Comparison of ENCODE assay signal across 28 cellular contexts in genomic region chr1:32001863-32002262, GRCh38. TPM values are rescaled to one million over a fixed set of nuclear protein-coding genes. Genes with fewer than 3 reads are reported as not detected.
DNase-seq lines count a peak whose midpoint lies in the region; ATAC-seq, FAIRE-seq and TF ChIP-seq lines count a peak whose summit lies in the region.
"Had no signal": no experiment of that assay in that cellular context is flagged by ENCODE, and none has a peak within 500 bp of the region (broad histone marks: within the 10 kb centered on the region; RNA-seq: fewer than 3 reads in every experiment).

No MANE protein-coding gene starts in this region.

- no peak overlapping the region for H3K9ac ChIP-seq in neural progenitor cell

- H3K27ac Mint-ChIP-seq in neural progenitor cell (no peak overlapping the region), immature natural killer cell (no peak overlapping the region)
- H3K27ac Mint-ChIP-seq in naive thymus-derived CD8-positive, alpha-beta T cell: no peak overlapping the region
- H3K27ac Mint-ChIP-seq: CD8-positive, alpha-beta memory T cell; T-helper 1 cell treated with Interleukin-12 subunit alpha and Interleukin-12 subunit beta and Interleukin-4 antibody, amounts not matched to agents 30 μg/mL and 1 μg/mL, for 36 hours had no signal

- no peaks in the 10 kb centered on the region for H3K9me2 ChIP-seq in DOHH2 (replicated peaks; ENCODE audit: control insufficient read depth, low read length)

- H3K79me2 ChIP-seq in DOHH2 (ENCODE audit: control insufficient read depth, low read length) (no peaks in the 10 kb centered on the region), neural progenitor cell (ENCODE audit: low read depth) (no peaks in the 10 kb centered on the region)

- H3K4me1 ChIP-seq in DOHH2 (ENCODE audit: control insufficient read depth, low read length) (peaks cover 19% of the 10 kb centered on the region), SJSA1 (replicated peaks) (peaks cover 28% of the 10 kb centered on the region), neural progenitor cell (no peaks in the 10 kb centered on the region)
- H3K4me1 ChIP-seq: HAP-1 had no signal

- H3K4me2 ChIP-seq in DOHH2 (ENCODE audit: low read length) (0 out of 2 replicates have a peak overlapping the region, but pooled peaks have one; percentile 7), neural progenitor cell (no peak overlapping the region)

- no peak overlapping the region for H3K27ac ChIP-seq in DOHH2 (ENCODE audit: low read depth, low read length)
- peak overlapping the region; percentile 76 for H3K27ac ChIP-seq in SJSA1
- H3K27ac ChIP-seq in neural progenitor cell: no peak overlapping the region
- H3K27ac ChIP-seq: C4-2B, SK-N-MC had no signal

- peaks cover 10% of the 10 kb centered on the region for H3K4me1 Mint-ChIP-seq in neural progenitor cell
- H3K4me1 Mint-ChIP-seq in immature natural killer cell: peaks cover 3 to 6% of the 10 kb centered on the region in 2 donors
- H3K4me1 Mint-ChIP-seq in naive thymus-derived CD8-positive, alpha-beta T cell: peaks cover 5 to 14% (median 8%) of the 10 kb centered on the region in 4 donors

- H3K9me3 Mint-ChIP-seq in neural progenitor cell (no peaks in the 10 kb centered on the region), immature natural killer cell (no peaks in the 10 kb centered on the region)
- H3K9me3 Mint-ChIP-seq in naive thymus-derived CD8-positive, alpha-beta T cell: no peaks in the 10 kb centered on the region
- H3K9me3 Mint-ChIP-seq: CD8-positive, alpha-beta memory T cell; T-helper 1 cell treated with Interleukin-12 subunit alpha and Interleukin-12 subunit beta and Interleukin-4 antibody, amounts not matched to agents 30 μg/mL and 1 μg/mL, for 36 hours had no signal

- peak overlapping the region; percentile 17 for H3K4me3 Mint-ChIP-seq in neural progenitor cell
- H3K4me3 Mint-ChIP-seq in immature natural killer cell: no peak overlapping the region
- no peak overlapping the region for H3K4me3 Mint-ChIP-seq in naive thymus-derived CD8-positive, alpha-beta T cell
- H3K4me3 Mint-ChIP-seq: CD8-positive, alpha-beta memory T cell; T-helper 1 cell treated with Interleukin-12 subunit alpha and Interleukin-12 subunit beta and Interleukin-4 antibody, amounts not matched to agents 30 μg/mL and 1 μg/mL, for 36 hours had no signal

- H2AFZ ChIP-seq in neural progenitor cell (replicated peaks): no peak overlapping the region

- no peak for ATAC-seq in naive thymus-derived CD8-positive, alpha-beta T cell
- ATAC-seq: HepG2, Panc1 had no signal

- TF ChIP-seq CTCF in DOHH2 (IDR thresholded peaks at IDR 0.05; ENCODE audit: low read depth, low read length, poor library complexity, severe bottlenecking): no peak
- TF ChIP-seq CTCF in neural progenitor cell (IDR thresholded peaks at IDR 0.05): no peak

- H3K9me3 ChIP-seq in DOHH2 (ENCODE audit: control insufficient read depth, insufficient read depth, low read length) (no peaks in the 10 kb centered on the region), SJSA1 (replicated peaks) (no peaks in the 10 kb centered on the region), neural progenitor cell (ENCODE audit: low read depth) (no peaks in the 10 kb centered on the region)
- H3K9me3 ChIP-seq: HAP-1 had no signal

- H3K27me3 ChIP-seq in DOHH2 (ENCODE audit: control insufficient read depth, low read length): no peaks in the 10 kb centered on the region
- H3K27me3 ChIP-seq in SJSA1 (replicated peaks): no peaks in the 10 kb centered on the region
- H3K27me3 ChIP-seq in neural progenitor cell: no peaks in the 10 kb centered on the region

- FAIRE-seq in GM18507 (lab: Jason Lieb, UNC): peak; percentile 18
- FAIRE-seq: A204.1, HepG2 had no signal

- no peaks in the 10 kb centered on the region for H4K20me1 ChIP-seq in DOHH2 (ENCODE audit: control insufficient read depth, insufficient read depth, low read depth, low read length)
- no peaks in the 10 kb centered on the region for H4K20me1 ChIP-seq in neural progenitor cell (ENCODE audit: low read depth)

- no peak overlapping the region for H3K4me3 ChIP-seq in DOHH2 (ENCODE audit: low read length)
- no peak overlapping the region for H3K4me3 ChIP-seq in SJSA1
- no peak overlapping the region for H3K4me3 ChIP-seq in neural progenitor cell
- H3K4me3 ChIP-seq: HAP-1, SK-N-MC had no signal

- no peaks in the 10 kb centered on the region for H3K36me3 Mint-ChIP-seq in neural progenitor cell
- H3K36me3 Mint-ChIP-seq in immature natural killer cell: no peaks in the 10 kb centered on the region
- H3K36me3 Mint-ChIP-seq in naive thymus-derived CD8-positive, alpha-beta T cell: no peaks in the 10 kb centered on the region
- H3K36me3 Mint-ChIP-seq: CD8-positive, alpha-beta memory T cell had no signal

- H3K36me3 ChIP-seq in DOHH2 (ENCODE audit: control insufficient read depth, low read length) (no peaks in the 10 kb centered on the region), SJSA1 (no peaks in the 10 kb centered on the region), neural progenitor cell (no peaks in the 10 kb centered on the region)
- H3K36me3 ChIP-seq: HAP-1 had no signal

- H3K27me3 Mint-ChIP-seq in neural progenitor cell (ENCODE audit: insufficient read depth, low read depth): peaks cover 8% of the 10 kb centered on the region
- H3K27me3 Mint-ChIP-seq in immature natural killer cell (ENCODE audit: low read depth in 3 of 3): peaks cover 0 to 9% (median 1%) of the 10 kb centered on the region in 3 donors
- no peaks in the 10 kb centered on the region for H3K27me3 Mint-ChIP-seq in naive thymus-derived CD8-positive, alpha-beta T cell
- H3K27me3 Mint-ChIP-seq: CD8-positive, alpha-beta memory T cell had no signal

- H3F3A ChIP-seq in DOHH2 (ENCODE audit: control insufficient read depth, insufficient read depth) (no peaks in the 10 kb centered on the region), neural progenitor cell (ENCODE audit: low read depth) (no peaks in the 10 kb centered on the region)

- POLR2A ChIA-PET in naive thymus-derived CD8-positive, alpha-beta T cell (lab: Charles Lee): no interaction called here

- DNase-seq in GM18507 (ENCODE audit: extremely low spot score, insufficient read length, low read depth) (no peak), SJSA1 (ENCODE audit: low read depth in 1 of 2, low spot score in 2 of 2) (no peak), neural progenitor cell (ENCODE audit: low spot score) (no peak), immature natural killer cell (no peak), NCI-H2029 treated with DMSO at 0.1 percent for 48 hours (lab: John Stamatoyannopoulos, UW) (no peak)
- no peak for DNase-seq in naive thymus-derived CD8-positive, alpha-beta T cell
- DNase-seq: CD8-positive, alpha-beta memory T cell; DMS 273 treated with DMSO at 0.1 percent for 48 hours; DMS79; GF-D8; GOT3; Karpas-422; NCI-H1092; NCI-H1417 treated with DMSO at 0.1 percent for 48 hours; NCI-H1694 treated with DMSO at 0.1 percent for 48 hours; NCI-H2081 treated with DMSO at 0.1 percent for 48 hours; NCI-H526; NCI-H82; SHP77 treated with DMSO at 0.1 percent for 48 hours; SW 1271 had no signal

RNA-seq across cellular contexts. Expression of gene KHDRBS1, which starts 11.8 kb away (rescaled TPM):
- total RNA-seq in SJSA1 (2014; rRNA removed; shearing (Covaris generic)): 61.1 and 74.6 TPM in 2 replicates
- 159 and 201 TPM in 2 replicates for total RNA-seq in neural progenitor cell (ENCODE audit: low replicate concordance)
- polyA plus RNA-seq in immature natural killer cell: 100 to 1,000 TPM in 1 of 3 donors, 10 to 100 TPM in 2; 74.0 to 121 (median 86.1) TPM
- total RNA-seq in naive thymus-derived CD8-positive, alpha-beta T cell: 100 to 1,000 TPM; 121 to 130 TPM
- polyA plus RNA-seq in naive thymus-derived CD8-positive, alpha-beta T cell: 100 to 1,000 TPM in 1 of 3 donors, 10 to 100 TPM in 2; 92.1 to 115 (median 99.2) TPM
